1 cellular context compared by ENCODE assay signal in genomic region chr5:38830521-38831051, GRCh38.
TF ChIP-seq lines count a peak whose summit lies in the region.

No MANE protein-coding gene starts in this region.

TF ChIP-seq in HepG2, 621 proteins besides CTCF, POLR2A, EP300 and RAD21 (continued from another document and continues in another):
- no peak for TF ChIP-seq HMGXB4 (CRISPR knock-in tag; IDR thresholded peaks at IDR 0.05; ENCODE audit: borderline replicate concordance in 1 of 2, low read depth in 1 of 2)
- TF ChIP-seq ZNF816 (CRISPR knock-in tag; IDR thresholded peaks at IDR 0.05; ENCODE audit: borderline replicate concordance), result no peak
- TF ChIP-seq SP1 (IDR thresholded peaks at IDR 0.05), result no peak
- no peak for TF ChIP-seq SP1 (CRISPR knock-in tag; IDR thresholded peaks at IDR 0.05)
- TF ChIP-seq ZBTB7A (CRISPR knock-in tag; IDR thresholded peaks at IDR 0.05), result no peak
- TF ChIP-seq ZBTB20 (CRISPR knock-in tag; IDR thresholded peaks at IDR 0.05; ENCODE audit: borderline replicate concordance, low read depth), result no peak
- 0 out of 2 replicates have a peak, but pooled peaks have one; percentile 8 for TF ChIP-seq NFYC (CRISPR knock-in tag; IDR thresholded peaks at IDR 0.05)
- TF ChIP-seq ZUFSP (CRISPR knock-in tag; IDR thresholded peaks at IDR 0.05; ENCODE audit: borderline replicate concordance), result no peak
- peak; percentile 13; the same call in 1 of the 2 replicates for TF ChIP-seq SP5 (CRISPR knock-in tag; IDR thresholded peaks at IDR 0.05; ENCODE audit: borderline replicate concordance, low read depth)
- TF ChIP-seq ZNF460 (CRISPR knock-in tag; IDR thresholded peaks at IDR 0.05; ENCODE audit: borderline replicate concordance), result no peak
- peak; percentile 80; the same call in 1 of the 2 replicates for TF ChIP-seq ZKSCAN8 (CRISPR knock-in tag; IDR thresholded peaks at IDR 0.05; ENCODE audit: borderline replicate concordance)
- no peak for TF ChIP-seq JUNB (CRISPR knock-in tag; IDR thresholded peaks at IDR 0.05; ENCODE audit: borderline replicate concordance)
- TF ChIP-seq CBX2 (IDR thresholded peaks at IDR 0.05; ENCODE audit: low read depth, low read length), result no peak
- TF ChIP-seq CBX2 (CRISPR knock-in tag; IDR thresholded peaks at IDR 0.05; ENCODE audit: low read depth), result no peak
- no peak for TF ChIP-seq ATF7-NPFF (CRISPR knock-in tag; IDR thresholded peaks at IDR 0.05; ENCODE audit: low read depth)
- peak; percentile 14; the same call in 1 of the 2 replicates for TF ChIP-seq REPIN1 (CRISPR knock-in tag; IDR thresholded peaks at IDR 0.05; ENCODE audit: borderline replicate concordance, low read depth)
- no peak for TF ChIP-seq ZNF34 (CRISPR knock-in tag; IDR thresholded peaks at IDR 0.05; ENCODE audit: borderline replicate concordance)
- TF ChIP-seq ARNTL (CRISPR knock-in tag; IDR thresholded peaks at IDR 0.05), result no peak
- no peak for TF ChIP-seq E2F1 (CRISPR knock-in tag; IDR thresholded peaks at IDR 0.05)
- peak; percentile 58 for TF ChIP-seq PHF5A (CRISPR knock-in tag; IDR thresholded peaks at IDR 0.05; ENCODE audit: low read depth, unreplicated experiment)
- TF ChIP-seq RFXANK (CRISPR knock-in tag; IDR thresholded peaks at IDR 0.05), result no peak
- peak; percentile 40; the same call in 1 of the 2 replicates for TF ChIP-seq ZNF710 (CRISPR knock-in tag; IDR thresholded peaks at IDR 0.05; ENCODE audit: borderline replicate concordance)
- no peak for TF ChIP-seq AKAP8 (CRISPR knock-in tag; IDR thresholded peaks at IDR 0.05)
- TF ChIP-seq JDP2 (CRISPR knock-in tag; IDR thresholded peaks at IDR 0.05; ENCODE audit: borderline replicate concordance), result no peak
- no peak for TF ChIP-seq ZNF496 (CRISPR knock-in tag; IDR thresholded peaks at IDR 0.05; ENCODE audit: insufficient replicate concordance)
- peak; percentile 47; the same call in 1 of the 2 replicates for TF ChIP-seq THAP11 (CRISPR knock-in tag; IDR thresholded peaks at IDR 0.05)
- no peak for TF ChIP-seq HNRNPLL (IDR thresholded peaks at IDR 0.05; ENCODE audit: low read depth, low read length, poor library complexity, severe bottlenecking)
- TF ChIP-seq PRDM10 (CRISPR knock-in tag; IDR thresholded peaks at IDR 0.05; ENCODE audit: low read depth), result peak; percentile 60; the same call in 1 of the 2 replicates
- no peak for TF ChIP-seq ZBTB1 (CRISPR knock-in tag; IDR thresholded peaks at IDR 0.05; ENCODE audit: borderline replicate concordance)
- TF ChIP-seq PATZ1 (CRISPR knock-in tag; IDR thresholded peaks at IDR 0.05), result peak; percentile 94
- no peak for TF ChIP-seq ZNF570 (CRISPR knock-in tag; IDR thresholded peaks at IDR 0.05; ENCODE audit: borderline replicate concordance)
- no peak for TF ChIP-seq HOXA7 (CRISPR knock-in tag; IDR thresholded peaks at IDR 0.05)
- TF ChIP-seq KMT2A (CRISPR knock-in tag; IDR thresholded peaks at IDR 0.05), result 0 out of 2 replicates have a peak, but pooled peaks have one; percentile 52
- TF ChIP-seq SSRP1 (CRISPR knock-in tag; IDR thresholded peaks at IDR 0.05), result peak; percentile 58; the same call in 1 of the 2 replicates
- TF ChIP-seq CREB3 (CRISPR knock-in tag; IDR thresholded peaks at IDR 0.05), result no peak
- TF ChIP-seq IKZF5 (CRISPR knock-in tag; IDR thresholded peaks at IDR 0.05), result peak; percentile 84; the same call in 1 of the 2 replicates
- peak; percentile 62; the same call in 1 of the 2 replicates for TF ChIP-seq ZNF281 (CRISPR knock-in tag; IDR thresholded peaks at IDR 0.05; ENCODE audit: borderline replicate concordance)
- TF ChIP-seq ZNF180 (CRISPR knock-in tag; IDR thresholded peaks at IDR 0.05; ENCODE audit: borderline replicate concordance, low read depth), result no peak
- TF ChIP-seq CC2D1A (CRISPR knock-in tag; IDR thresholded peaks at IDR 0.05), result no peak
